In genomic region chr10:3783721-3784432, GRCh38 we compare ENCODE assay signal across 8 cellular contexts. TPM values are rescaled to one million over a fixed set of nuclear protein-coding genes. Genes with fewer than 3 reads are reported as not detected.
DNase-seq lines count a peak whose midpoint lies in the region; ATAC-seq, FAIRE-seq and TF ChIP-seq lines count a peak whose summit lies in the region.

No MANE protein-coding gene starts in this region.

- peak overlapping the region; percentile 97 for H3K27ac ChIP-seq in OCI-LY3 (ENCODE audit: low read length)
- peak overlapping the region; percentile 98 for H3K27ac ChIP-seq in astrocyte (ENCODE audit: low read depth, low read length)
- peak overlapping the region; percentile 98 for H3K27ac ChIP-seq in right cardiac atrium (ENCODE audit: low read length)
- H3K27ac ChIP-seq in rectal smooth muscle tissue (ENCODE audit: low read depth, low read length) = peak overlapping the region; percentile 99

- peaks cover 11% of the 10 kb centered on the region for H3K4me1 Mint-ChIP-seq in astrocyte (ENCODE audit: low read depth, unreplicated experiment)

- ATAC-seq in right cardiac atrium (peak; percentile 4 to 6), HG02938 (IDR thresholded peaks at IDR 0.05; ENCODE audit: unreplicated experiment) (no peak)

- H3K4me2 ChIP-seq in OCI-LY3 (ENCODE audit: low read length) = peak overlapping the region; percentile 87
- H3K4me2 ChIP-seq in astrocyte (ENCODE audit: low read length) = peak overlapping the region; percentile 91

- CTCF ChIA-PET in BJ (lab: Yijun Ruan, JAX) = interaction anchor here (0.6 to 2.0 kb wide), 4 partner anchors 102 to 983 kb away, joined by 3 to 5 read pairs (median 4); no protein-coding TSS in a partner anchor
- CTCF ChIA-PET in GM10248 (lab: Yijun Ruan, JAX) = interaction anchor here (0.7 kb wide), 1 partner anchor 32 kb away, joined by 3 read pairs; no protein-coding TSS in a partner anchor

- intact Hi-C loops in right cardiac atrium (cut with DNase I) = loop anchor here (5.0 to 10.0 kb wide), 9 partner anchors 37 to 981 kb away; no protein-coding TSS in a partner anchor

- H3K9ac ChIP-seq in OCI-LY3 (ENCODE audit: low read length) (peak overlapping the region; percentile 100), astrocyte (ENCODE audit: low read length) (peak overlapping the region; percentile 100), rectal smooth muscle tissue (ENCODE audit: low read length) (peak overlapping the region; percentile 83)

- no peak for DNase-seq in BJ (ENCODE audit: low read depth)
- DNase-seq in HT1080 (ENCODE audit: low read depth) = peak; percentile 53
- peak; percentile 59 for DNase-seq in astrocyte (ENCODE audit: low read depth)
- DNase-seq in right cardiac atrium = peak; percentile 78 to 88 (median 85)
- DNase-seq in GM10248 (ENCODE audit: extremely low spot score) = no peak

- H2AFZ ChIP-seq in OCI-LY3 (ENCODE audit: low read depth, low read length) = no peak overlapping the region
- no peak overlapping the region for H2AFZ ChIP-seq in astrocyte (ENCODE audit: low read depth, low read length)

- H4K20me1 ChIP-seq in OCI-LY3 (ENCODE audit: insufficient read depth, low read length) (peaks cover 44% of the 10 kb centered on the region), astrocyte (ENCODE audit: insufficient read depth, low read length) (peaks cover 58% of the 10 kb centered on the region)

- H3K36me3 ChIP-seq in BJ (ENCODE audit: control insufficient read depth, insufficient read depth, low read length) (peaks cover 22% of the 10 kb centered on the region), OCI-LY3 (replicated peaks; ENCODE audit: low read depth, low read length) (peaks cover 57% of the 10 kb centered on the region), astrocyte (ENCODE audit: insufficient read depth, low read length) (peaks cover 36% of the 10 kb centered on the region), rectal smooth muscle tissue (ENCODE audit: control insufficient read depth, insufficient read depth, low read length) (peaks cover 27% of the 10 kb centered on the region)

- H3K79me2 ChIP-seq in OCI-LY3 (ENCODE audit: low read length) (peaks cover 65% of the 10 kb centered on the region), astrocyte (ENCODE audit: insufficient read depth, low read length) (peaks cover 66% of the 10 kb centered on the region)

- H3K27me3 ChIP-seq in BJ (ENCODE audit: control insufficient read depth, insufficient read depth, low read length) (no peaks in the 10 kb centered on the region), OCI-LY3 (ENCODE audit: low read depth, low read length) (no peaks in the 10 kb centered on the region), astrocyte (ENCODE audit: insufficient read depth, low read length) (no peaks in the 10 kb centered on the region), right cardiac atrium (ENCODE audit: control insufficient read depth, insufficient read depth) (no peaks in the 10 kb centered on the region), rectal smooth muscle tissue (ENCODE audit: control insufficient read depth, insufficient read depth, low read length) (no peaks in the 10 kb centered on the region)

- H3K27ac Mint-ChIP-seq in astrocyte (ENCODE audit: unreplicated experiment) = peak overlapping the region; percentile 100

- 0% methylated on average over 22 of the region's 22 CpGs for WGBS in right cardiac atrium

- no peak for FAIRE-seq in astrocyte (lab: Jason Lieb, UNC)

- peaks cover 4% of the 10 kb centered on the region for H3K9me3 Mint-ChIP-seq in astrocyte (ENCODE audit: unreplicated experiment)

- H3K36me3 Mint-ChIP-seq in astrocyte (ENCODE audit: low read depth, unreplicated experiment) = peaks cover 50% of the 10 kb centered on the region

- H3K4me1 ChIP-seq in OCI-LY3 (ENCODE audit: low read length) (peaks cover 31% of the 10 kb centered on the region), astrocyte (ENCODE audit: insufficient read depth, low read length) (peaks cover 42% of the 10 kb centered on the region), right cardiac atrium (ENCODE audit: control insufficient read depth, insufficient read depth, low read length) (peaks cover 10% of the 10 kb centered on the region), rectal smooth muscle tissue (ENCODE audit: control insufficient read depth, insufficient read depth, low read length) (peaks cover 27% of the 10 kb centered on the region)

- H3K4me3 ChIP-seq in BJ (ENCODE audit: low read depth, low read length) = peak overlapping the region; percentile 95
- H3K4me3 ChIP-seq in OCI-LY3 (ENCODE audit: low read length) = peak overlapping the region; percentile 96
- H3K4me3 ChIP-seq in astrocyte (ENCODE audit: insufficient read depth, low read depth, low read length) = peak overlapping the region; percentile 97
- H3K4me3 ChIP-seq in right cardiac atrium (ENCODE audit: low read length) = peak overlapping the region; percentile 91
- peak overlapping the region; percentile 96 for H3K4me3 ChIP-seq in rectal smooth muscle tissue (ENCODE audit: low read length)

- TF ChIP-seq CTCF in BJ (IDR thresholded peaks at IDR 0.05; ENCODE audit: insufficient read depth, low read depth, low read length) (no peak), OCI-LY3 (IDR thresholded peaks at IDR 0.05; ENCODE audit: low read depth, low read length) (no peak), astrocyte (IDR thresholded peaks at IDR 0.05; ENCODE audit: insufficient read depth, low read depth, low read length) (no peak), GM10248 (IDR thresholded peaks at IDR 0.05; ENCODE audit: control extremely low read depth, extremely low read depth, low read depth, missing control alignments) (no peak)

- H3K4me3 Mint-ChIP-seq in astrocyte (ENCODE audit: unreplicated experiment) = peak overlapping the region; percentile 99

- H3K27me3 Mint-ChIP-seq in astrocyte (ENCODE audit: low read depth, unreplicated experiment) = no peaks in the 10 kb centered on the region

- H3K9me3 ChIP-seq in OCI-LY3 (ENCODE audit: insufficient read depth, low read length) = no peaks in the 10 kb centered on the region
- H3K9me3 ChIP-seq in astrocyte (ENCODE audit: insufficient read depth, low read depth, low read length) = no peaks in the 10 kb centered on the region
- H3K9me3 ChIP-seq in right cardiac atrium (ENCODE audit: control insufficient read depth, low read length) = no peaks in the 10 kb centered on the region

- POLR2A ChIA-PET in BJ (lab: Charles Lee) (interaction anchor here (0.6 to 1.3 kb wide), 2 partner anchors 9 to 115 kb away, joined by 3 to 5 read pairs; no protein-coding TSS in a partner anchor), GM10248 (lab: Yijun Ruan, JAX) (interaction anchor here (0.8 to 4.0 kb wide), 6 partner anchors 19 to 91 kb away, joined by 3 to 45 read pairs (median 6); no protein-coding TSS in a partner anchor)

RNA-seq across cellular contexts. Expression of gene KLF6, which starts 1.1 kb away (rescaled TPM):
- 41.8 and 79.0 TPM in 2 replicates for polyA plus RNA-seq in BJ (2011; rRNA removed)
- 202 and 251 TPM in 2 replicates for polyA minus RNA-seq in BJ (2011; rRNA and poly(A)+ RNA removed)
- 59.7 and 93.0 TPM in 2 replicates for total RNA-seq in HT1080 (2014; rRNA removed; shearing (Covaris generic))
- 75.1 and 87.5 TPM in 2 replicates for polyA plus RNA-seq in HT1080 (2015; cell fraction: cytosol; rRNA removed)
- 247 and 255 TPM in 2 replicates for polyA plus RNA-seq in HT1080 (2015; cell fraction: nucleus; rRNA removed)
- total RNA-seq in astrocyte = 250 and 319 TPM in 2 replicates
- total RNA-seq in right cardiac atrium = 10 to 100 TPM; 35.7 to 46.1 (median 39.9) TPM
- polyA plus RNA-seq in right cardiac atrium = 27.2 TPM

Comparison
In these comparisons a context has a peak if more than half of its experiments do, and no peak if none do; other contexts are left out.
1. DNase-seq: peak in HT1080 (single experiment), astrocyte (single experiment) and right cardiac atrium (3 of 3); none in BJ (single experiment) and GM10248 (single experiment).
2. Peak in every context shown above with its lines, with median percentiles within 50 percentile points of each other: H3K4me3 ChIP-seq, H3K27ac ChIP-seq and H3K9ac ChIP-seq.